In the genomic region with DNA sequence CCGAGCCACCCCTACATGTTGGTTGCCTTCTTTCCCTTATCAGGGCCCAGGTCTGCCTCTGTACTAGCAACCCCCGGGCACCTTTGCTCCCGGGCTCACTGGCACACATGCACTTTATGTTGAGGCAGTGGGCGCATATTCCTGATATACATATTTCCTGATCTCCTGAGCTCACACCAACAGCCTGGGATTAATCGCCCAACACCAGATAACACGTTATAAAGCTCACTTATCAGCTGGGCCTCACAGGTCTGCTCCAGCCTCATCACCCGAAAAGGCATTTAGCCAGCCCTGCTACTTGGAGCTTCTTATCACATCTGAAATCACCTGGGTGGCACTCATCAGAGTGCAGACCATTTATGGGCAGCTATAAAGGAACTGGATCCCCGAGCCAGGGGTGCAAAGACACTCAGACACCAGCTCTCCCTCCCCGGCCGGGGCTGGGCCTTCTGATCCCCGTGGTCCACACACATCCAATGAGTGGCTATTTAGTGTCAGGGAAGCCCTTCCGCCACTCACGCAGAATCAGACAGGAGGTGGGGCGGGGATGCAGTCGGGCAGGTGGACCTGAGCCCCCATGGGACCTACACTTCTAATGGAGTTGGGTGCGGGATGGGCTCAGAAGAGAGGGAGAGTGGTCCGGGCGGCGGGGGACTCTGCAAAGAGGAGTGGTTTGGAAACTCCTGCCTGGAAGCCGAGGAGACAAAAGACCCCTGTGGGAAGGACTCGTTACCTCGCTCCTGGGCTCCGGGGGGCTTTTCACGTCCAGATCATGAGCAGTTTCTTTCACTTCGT, we compare ENCODE assay signal across 21 cellular contexts. TPM values are rescaled to one million over a fixed set of nuclear protein-coding genes. Genes with fewer than 3 reads are reported as not detected.
"Had no signal": no experiment of that assay in that cellular context is flagged by ENCODE, and none has a peak within 500 bp of the region (broad histone marks: within the 10 kb centered on the region; RNA-seq: fewer than 3 reads in every experiment).

No MANE protein-coding gene starts in this region.

- H3K9me3 ChIP-seq: left ventricle myocardium inferior, psoas muscle, suprapubic skin, thyroid gland had no signal

- H3K4me1 ChIP-seq: foreskin keratinocyte, left ventricle myocardium inferior, parathyroid adenoma, psoas muscle had no signal

- H3K27ac ChIP-seq: foreskin keratinocyte, left ventricle myocardium inferior, parathyroid adenoma, psoas muscle, suprapubic skin, thyroid gland had no signal

- ATAC-seq: effector memory CD8-positive, alpha-beta T cell; natural killer cell treated with Interleukin-12 subunit alpha and Interleukin-12 subunit beta and Interleukin-15 and Interleukin-18, amount 100 ng/mL, for 72 hours; psoas muscle; sciatic nerve; stimulated activated naive CD8-positive, alpha-beta T cell treated with anti-CD3 and anti-CD28 coated beads, Interleukin-15, Interleukin-2, amounts not matched to agents 100 U/mL and 50 U/mL, for 24 hours had no signal

- H3K27me3 ChIP-seq: foreskin keratinocyte, suprapubic skin, thyroid gland had no signal

- H3K36me3 ChIP-seq: left ventricle myocardium inferior had no signal

- H3K4me3 ChIP-seq: left ventricle myocardium inferior, lung, psoas muscle, suprapubic skin, thyroid gland had no signal

- DNase-seq: effector memory CD8-positive, alpha-beta T cell; erythroblast; foreskin keratinocyte; immature natural killer cell; left cardiac atrium; left ventricle myocardium inferior; mesenchymal stem cell; midbrain; retina; stimulated activated CD4-positive, alpha-beta T cell treated with anti-CD3 and anti-CD28 coated beads, Interleukin-12 subunit alpha, Interleukin-12 subunit beta, amount 100 ng/mL, for 4 hours; stimulated activated naive CD8-positive, alpha-beta T cell treated with anti-CD3 and anti-CD28 coated beads, Interleukin-15, Interleukin-2, amounts not matched to agents 100 U/mL and 50 U/mL, for 24 hours; thyroid gland had no signal

- FAIRE-seq: endothelial cell of umbilical vein, keratinocyte, urothelium cell line had no signal

RNA-seq across cellular contexts. Expression of a gene that starts 21.6 kb away (rescaled TPM):
- total RNA-seq: endothelial cell of umbilical vein, psoas muscle had no signal
- polyA plus RNA-seq: endothelial cell of umbilical vein, immature natural killer cell had no signal
